ENCODE assay signal across 8 cellular contexts in the genomic region with DNA sequence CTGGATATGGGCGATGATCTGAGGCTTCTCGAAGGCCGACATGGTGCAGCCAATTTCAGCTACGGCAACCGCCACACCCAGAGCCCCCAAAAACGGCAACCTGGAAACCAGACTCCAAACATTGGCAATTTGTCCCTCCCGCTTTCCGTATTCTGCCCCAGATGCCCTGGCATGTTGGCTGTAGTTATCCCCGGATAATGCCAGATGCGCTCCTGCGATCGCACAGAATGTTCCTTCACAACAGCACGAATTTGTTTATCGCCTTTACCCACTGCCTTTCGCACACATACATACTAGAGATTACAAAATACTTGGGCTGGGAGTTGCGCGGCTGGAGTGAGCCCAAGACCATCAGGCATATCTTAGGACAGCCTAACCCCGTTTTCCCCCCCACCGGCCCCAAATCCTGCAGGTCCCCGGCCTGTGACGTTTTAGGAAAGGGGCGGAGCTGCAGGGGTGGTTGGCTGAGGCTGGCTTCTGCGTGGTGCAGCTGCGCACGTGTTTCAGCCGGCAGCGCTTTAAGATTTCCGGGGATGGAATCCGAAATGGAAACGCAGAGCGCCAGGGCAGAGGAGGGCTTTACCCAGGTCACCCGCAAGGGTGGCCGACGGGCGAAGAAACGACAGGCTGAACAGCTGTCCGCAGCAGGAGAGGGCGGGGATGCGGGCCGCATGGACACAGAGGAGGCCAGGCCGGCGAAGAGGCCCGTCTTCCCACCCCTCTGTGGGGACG.
DNase-seq lines count a peak whose midpoint lies in the region; ATAC-seq and TF ChIP-seq lines count a peak whose summit lies in the region.

A gene (plus strand): TSS at position 487 of the 732 bp plus-strand sequence. CDS start 47 bp downstream, at position 534.

- peaks cover 43% of the 10 kb centered on the region for H3K4me1 Mint-ChIP-seq in nephron progenitor cell
- H3K4me1 Mint-ChIP-seq in stimulated activated naive CD8-positive, alpha-beta T cell treated with anti-CD3 and anti-CD28 coated beads, Interleukin-15, amount 100 ng/mL, for 72 hours: peaks cover 60% of the 10 kb centered on the region

- peak within 1 kb of the TSS; percentile 94 for H3K4me3 Mint-ChIP-seq in nephron progenitor cell
- peak within 1 kb of the TSS; percentile 99 to 100 for H3K4me3 Mint-ChIP-seq in stimulated activated naive CD8-positive, alpha-beta T cell treated with anti-CD3 and anti-CD28 coated beads, Interleukin-15, amount 100 ng/mL, for 72 hours

- peak within 1 kb of the TSS; percentile 100 for H3K27ac Mint-ChIP-seq in nephron progenitor cell
- H3K27ac Mint-ChIP-seq in stimulated activated naive CD8-positive, alpha-beta T cell treated with anti-CD3 and anti-CD28 coated beads, Interleukin-15, amount 100 ng/mL, for 72 hours: peak within 1 kb of the TSS; percentile 100

- no peaks in the 10 kb centered on the region for H3K9me2 ChIP-seq in MM.1S (replicated peaks; ENCODE audit: insufficient read depth, low read length)

- H3K36me3 Mint-ChIP-seq in nephron progenitor cell (ENCODE audit: low read depth): peaks cover 27% of the 10 kb centered on the region

- peak within 1 kb of the TSS; percentile 84 for H2AFZ ChIP-seq in MM.1S (ENCODE audit: low read length)

- TF ChIP-seq CTCF in MM.1S (IDR thresholded peaks at IDR 0.05; ENCODE audit: low read length) (no peak; the same call in 1 of the 2 replicates), nephron progenitor cell (IDR thresholded peaks at IDR 0.05) (no peak)

- H3K4me3 ChIP-seq in HAP-1 (peak within 1 kb of the TSS; percentile 87), MM.1S (ENCODE audit: low read length) (peak within 1 kb of the TSS; percentile 91)

- H3K9me3 ChIP-seq in ES-I3 (ENCODE audit: control insufficient read depth, insufficient read depth, low read length) (no peaks in the 10 kb centered on the region), HAP-1 (no peaks in the 10 kb centered on the region), MM.1S (replicated peaks; ENCODE audit: insufficient read depth, low read length) (no peaks in the 10 kb centered on the region)

- peak; percentile 96 for ATAC-seq in stimulated activated naive CD8-positive, alpha-beta T cell treated with anti-CD3 and anti-CD28 coated beads, Interleukin-15, amount 100 ng/mL, for 72 hours

- H3K27ac ChIP-seq in MM.1S (ENCODE audit: low read length): peak within 1 kb of the TSS; percentile 84

- H3K27me3 Mint-ChIP-seq in nephron progenitor cell (ENCODE audit: low read depth, poor library complexity): peaks cover 3% of the 10 kb centered on the region
- no peaks in the 10 kb centered on the region for H3K27me3 Mint-ChIP-seq in stimulated activated naive CD8-positive, alpha-beta T cell treated with anti-CD3 and anti-CD28 coated beads, Interleukin-15, amount 100 ng/mL, for 72 hours

- no peaks in the 10 kb centered on the region for H3F3A ChIP-seq in MM.1S (ENCODE audit: insufficient read depth, low read length)

- in situ Hi-C loops in HAP-1 (cut with MboI; ENCODE audit: low sequenced_read_pairs): no loop called here

- H3K4me2 ChIP-seq in MM.1S (ENCODE audit: low read depth, low read length): peak within 1 kb of the TSS; percentile 92

- H3K36me3 ChIP-seq in ES-I3 (ENCODE audit: insufficient read depth, low read length) (peaks cover 18% of the 10 kb centered on the region), HAP-1 (replicated peaks) (peaks cover 25% of the 10 kb centered on the region), MM.1S (replicated peaks; ENCODE audit: insufficient read depth, low read length) (peaks cover 6% of the 10 kb centered on the region; the same call in 1 of the 2 replicates)

- peaks cover 59% of the 10 kb centered on the region for H3K79me2 ChIP-seq in MM.1S (ENCODE audit: low read length)

- DNase-seq in HAP-1 (ENCODE audit: low spot score in 2 of 2) (peak; percentile 81 to 97), MM.1S (peak; percentile 95), SIG-M5 (lab: John Stamatoyannopoulos, UW) (peak; percentile 77), activated gamma-delta T cell (lab: John Stamatoyannopoulos, UW) (peak; percentile 75), fibroblast of the conjunctiva (ENCODE audit: low read depth) (peak; percentile 91), nephron progenitor cell (peak; percentile 97)
- DNase-seq in stimulated activated naive CD8-positive, alpha-beta T cell treated with anti-CD3 and anti-CD28 coated beads, Interleukin-15, amount 100 ng/mL, for 72 hours: peak; percentile 96

- H3K27me3 ChIP-seq in HAP-1 (ENCODE audit: low read depth) (no peaks in the 10 kb centered on the region), MM.1S (replicated peaks; ENCODE audit: insufficient read depth, low read length) (no peaks in the 10 kb centered on the region)

- no peaks in the 10 kb centered on the region for H4K20me1 ChIP-seq in MM.1S (ENCODE audit: insufficient read depth, low read length)

- no peaks in the 10 kb centered on the region for H3K9me3 Mint-ChIP-seq in nephron progenitor cell
- no peaks in the 10 kb centered on the region for H3K9me3 Mint-ChIP-seq in stimulated activated naive CD8-positive, alpha-beta T cell treated with anti-CD3 and anti-CD28 coated beads, Interleukin-15, amount 100 ng/mL, for 72 hours

- H3K9ac ChIP-seq in ES-I3 (ENCODE audit: low read depth, low read length): peak within 1 kb of the TSS; percentile 96
- H3K9ac ChIP-seq in MM.1S (ENCODE audit: low read length): peak within 1 kb of the TSS; percentile 87

- H3K4me1 ChIP-seq in ES-I3 (ENCODE audit: insufficient read depth, low read length) (no peaks in the 10 kb centered on the region), HAP-1 (peaks cover 3% of the 10 kb centered on the region), MM.1S (ENCODE audit: low read length) (peaks cover 14% of the 10 kb centered on the region)

Comparison
In these comparisons a context has a peak if more than half of its experiments do, and no peak if none do; other contexts are left out.
1. Peak in every context shown above with its lines: DNase-seq, ATAC-seq, H3K4me3 ChIP-seq and H3K27ac ChIP-seq.